In genomic region chr4:139266208-139266582, GRCh38 we compare ENCODE assay signal across 9 cellular contexts. TPM values are rescaled to one million over a fixed set of nuclear protein-coding genes. Genes with fewer than 3 reads are reported as not detected.
DNase-seq lines count a peak whose midpoint lies in the region; ATAC-seq and TF ChIP-seq lines count a peak whose summit lies in the region.
"Had no signal": no experiment of that assay in that cellular context is flagged by ENCODE, and none has a peak within 500 bp of the region (broad histone marks: within the 10 kb centered on the region; RNA-seq: fewer than 3 reads in every experiment).

No MANE protein-coding gene starts in this region.

- H3K9me3 Mint-ChIP-seq in effector memory CD8-positive, alpha-beta T cell, result no peaks in the 10 kb centered on the region

- H3K36me3 ChIP-seq in ES-I3 (ENCODE audit: insufficient read depth, low read length) (no peaks in the 10 kb centered on the region), KOPT-K1 (ENCODE audit: insufficient read depth, low read length) (no peaks in the 10 kb centered on the region)

- peaks cover 11% of the 10 kb centered on the region for H3K4me1 ChIP-seq in ES-I3 (ENCODE audit: insufficient read depth, low read length)

- peaks cover 12 to 17% of the 10 kb centered on the region in 2 donors for H3K4me1 Mint-ChIP-seq in effector memory CD8-positive, alpha-beta T cell (ENCODE audit: low read depth in 2 of 2)

- H3K27ac Mint-ChIP-seq in effector memory CD8-positive, alpha-beta T cell, result peak overlapping the region; percentile 95 to 96

- TF ChIP-seq CTCF in retinal pigment epithelial cell (conservative IDR thresholded peaks at IDR 0.05; ENCODE audit: low read depth, low read length), result no peak

- H3K4me3 ChIP-seq in retinal pigment epithelial cell (ENCODE audit: low read length), result peak overlapping the region; percentile 48

- peak overlapping the region; percentile 58 for H3K27ac ChIP-seq in KOPT-K1 (ENCODE audit: low read depth, low read length, poor library complexity, severe bottlenecking)
- H3K27ac ChIP-seq: VCaP had no signal

- no peaks in the 10 kb centered on the region for H3K9me3 ChIP-seq in ES-I3 (ENCODE audit: control insufficient read depth, insufficient read depth, low read length)
- no peaks in the 10 kb centered on the region for H3K9me3 ChIP-seq in KOPT-K1 (ENCODE audit: insufficient read depth, low read length, poor library complexity, severe bottlenecking)

- ATAC-seq in effector memory CD8-positive, alpha-beta T cell (replicated peaks), result no peak
- no peak for ATAC-seq in GM18858 (IDR thresholded peaks at IDR 0.05; ENCODE audit: unreplicated experiment)
- no peak for ATAC-seq in GM18519 (IDR thresholded peaks at IDR 0.05; ENCODE audit: low FRiP score, unreplicated experiment)

- H3K36me3 Mint-ChIP-seq in effector memory CD8-positive, alpha-beta T cell (ENCODE audit: insufficient read depth), result no peaks in the 10 kb centered on the region

- H3K4me3 Mint-ChIP-seq in effector memory CD8-positive, alpha-beta T cell, result peak overlapping the region; percentile 82

- no peaks in the 10 kb centered on the region for H3K27me3 Mint-ChIP-seq in effector memory CD8-positive, alpha-beta T cell

- peak overlapping the region; percentile 29; the same call in 1 of the 2 replicates for H3K9ac ChIP-seq in ES-I3 (ENCODE audit: low read depth, low read length)

- DNase-seq in effector memory CD8-positive, alpha-beta T cell, result no peak
- DNase-seq in retinal pigment epithelial cell (ENCODE audit: low read depth) (no peak), activated gamma-delta T cell treated with Interleukin-2 at 50 U/mL for 16 hours (no peak), cerebellum (ENCODE audit: low spot score) (no peak)

RNA-seq across cellular contexts. Expression of gene MGARP, which starts 13.8 kb away (rescaled TPM):
- 0.73 TPM for total RNA-seq in cerebellum

RNA-seq across cellular contexts. Expression of gene NAA15, which starts 35.1 kb away (rescaled TPM):
- total RNA-seq in cerebellum, result 42.4 TPM

RNA-seq across cellular contexts. Expression of gene NDUFC1, which starts 36.1 kb away (rescaled TPM):
- total RNA-seq in cerebellum, result 22.3 TPM
